22 cellular contexts compared by ENCODE assay signal in genomic region chr5:97788369-97788768, GRCh38.
A peak's percentile ranks its signal among the peaks of the same experiment; 100 is the strongest.
DNase-seq lines count a peak whose midpoint lies in the region; FAIRE-seq lines count a peak whose summit lies in the region.
"Had no signal": no experiment of that assay in that cellular context is flagged by ENCODE, and none has a peak within 500 bp of the region (broad histone marks: within the 10 kb centered on the region; RNA-seq: fewer than 3 reads in every experiment).

No MANE protein-coding gene starts in this region.

- H3K4me3 ChIP-seq in small intestine (ENCODE audit: low read depth in 1 of 2, low read length in 2 of 2): no peak overlapping the region
- H3K4me3 ChIP-seq: BLaER1, GM12878 had no signal

- no peak overlapping the region for H3K4me3 Mint-ChIP-seq in activated naive CD8-positive, alpha-beta T cell treated with anti-CD3 and anti-CD28 coated beads for 36 hours
- H3K4me3 Mint-ChIP-seq: B cell; CD4-positive, CD25-positive, alpha-beta regulatory T cell; CD8-positive, alpha-beta T cell had no signal

- H3K4me1 Mint-ChIP-seq in activated naive CD8-positive, alpha-beta T cell treated with anti-CD3 and anti-CD28 coated beads for 36 hours: no peaks in the 10 kb centered on the region
- H3K4me1 Mint-ChIP-seq: B cell; CD4-positive, CD25-positive, alpha-beta regulatory T cell had no signal

- no peaks in the 10 kb centered on the region for H3K9me3 ChIP-seq in small intestine (ENCODE audit: control insufficient read depth, low read depth)
- H3K9me3 ChIP-seq: BLaER1, Caco-2 had no signal

- H3K36me3 ChIP-seq in small intestine (ENCODE audit: control insufficient read depth in 2 of 2, insufficient read depth in 2 of 2, low read length in 2 of 2): no peaks in the 10 kb centered on the region
- H3K36me3 ChIP-seq: BLaER1 had no signal

- H3K27me3 ChIP-seq in small intestine (ENCODE audit: control insufficient read depth in 2 of 2, insufficient read depth in 2 of 2, low read length in 2 of 2): no peaks in the 10 kb centered on the region
- H3K27me3 ChIP-seq: BLaER1 had no signal

- no peak overlapping the region for H3K27ac Mint-ChIP-seq in activated naive CD8-positive, alpha-beta T cell treated with anti-CD3 and anti-CD28 coated beads for 36 hours
- H3K27ac Mint-ChIP-seq: B cell; CD8-positive, alpha-beta T cell had no signal

- no peaks in the 10 kb centered on the region for H3K27me3 Mint-ChIP-seq in activated naive CD8-positive, alpha-beta T cell treated with anti-CD3 and anti-CD28 coated beads for 36 hours
- H3K27me3 Mint-ChIP-seq: B cell; CD4-positive, CD25-positive, alpha-beta regulatory T cell had no signal

- H3K36me3 Mint-ChIP-seq in activated naive CD8-positive, alpha-beta T cell treated with anti-CD3 and anti-CD28 coated beads for 36 hours: no peaks in the 10 kb centered on the region
- H3K36me3 Mint-ChIP-seq: CD4-positive, CD25-positive, alpha-beta regulatory T cell; CD8-positive, alpha-beta T cell had no signal

- DNase-seq in small intestine: no peak
- DNase-seq in activated naive CD8-positive, alpha-beta T cell treated with anti-CD3 and anti-CD28 coated beads for 36 hours: no peak
- no peak for DNase-seq in stimulated activated CD4-positive, alpha-beta T cell treated with anti-CD3 and anti-CD28 coated beads, Interleukin-4, amount 100 ng/mL, for 4 hours
- no peak for DNase-seq in H4 (ENCODE audit: low spot score)
- DNase-seq: 8988T; Caco-2; CD4-positive, CD25-positive, alpha-beta regulatory T cell; CD8-positive, alpha-beta T cell; DMS153; DND-41; GDM1; GOT3; H7; HCEC 1CT had no signal

- H3K27ac ChIP-seq in small intestine (ENCODE audit: low read depth in 1 of 2, low read length in 1 of 2): no peak overlapping the region
- H3K27ac ChIP-seq: BLaER1, C4-2B had no signal

- peak; percentile 83 for FAIRE-seq in A204.1 (lab: Jason Lieb, UNC)
- FAIRE-seq in TTC549 (lab: Jason Lieb, UNC): peak; percentile 48
- peak; percentile 58 for FAIRE-seq in endometrium (lab: Jason Lieb, UNC)
- peak; percentile 84 for FAIRE-seq in small intestine (lab: Jason Lieb, UNC)
- FAIRE-seq: GM12878, GM19239 had no signal

- no peaks in the 10 kb centered on the region for H3K4me1 ChIP-seq in small intestine (ENCODE audit: control insufficient read depth in 2 of 2, insufficient read depth in 1 of 2, low read depth in 1 of 2, low read length in 1 of 2)
- H3K4me1 ChIP-seq: BLaER1, Caco-2 had no signal

- peaks cover 5% of the 10 kb centered on the region for H3K9me3 Mint-ChIP-seq in activated naive CD8-positive, alpha-beta T cell treated with anti-CD3 and anti-CD28 coated beads for 36 hours

- 77 to 93% (median 91%) methylated on average over 1 of the region's 1 CpG for WGBS in small intestine, 3 donors
